Comparison of ENCODE assay signal across 1 cellular context in genomic region chr3:16545413-16546185, GRCh38.
TF ChIP-seq lines count a peak whose summit lies in the region.

No MANE protein-coding gene starts in this region.

TF ChIP-seq in K562, 482 proteins besides CTCF, POLR2A, EP300 and RAD21:
- TF ChIP-seq PPARD (CRISPR knock-in tag; IDR thresholded peaks at IDR 0.05) (no peak), E2F6 (IDR thresholded peaks at IDR 0.05; ENCODE audit: borderline replicate concordance in 1 of 2, extremely low read depth in 1 of 2, insufficient read depth in 1 of 2, insufficient read length in 1 of 2, low read depth in 1 of 2, low read length in 1 of 2, poor library complexity in 1 of 2, severe bottlenecking in 1 of 2) (peak in 1 of 2 experiments; percentile 28), ZKSCAN8 (CRISPR knock-in tag; IDR thresholded peaks at IDR 0.05) (0 out of 2 replicates have a peak, but pooled peaks have one; percentile 6)
